In genomic region chr18:75173125-75173432, GRCh38 we compare ENCODE assay signal across 9 cellular contexts. TPM values are rescaled to one million over a fixed set of nuclear protein-coding genes. Genes with fewer than 3 reads are reported as not detected.
DNase-seq lines count a peak whose midpoint lies in the region; ATAC-seq and TF ChIP-seq lines count a peak whose summit lies in the region.
"Had no signal": no experiment of that assay in that cellular context is flagged by ENCODE, and none has a peak within 500 bp of the region (broad histone marks: within the 10 kb centered on the region; RNA-seq: fewer than 3 reads in every experiment).

No MANE protein-coding gene starts in this region.

- no peak overlapping the region for H2BK15ac ChIP-seq in IMR-90 (ENCODE audit: low read depth, low read length)

- H3K23ac ChIP-seq in IMR-90 (ENCODE audit: low read depth, low read length): no peak overlapping the region

- H3K14ac ChIP-seq in IMR-90 (replicated peaks; ENCODE audit: low read depth, low read length): no peak overlapping the region

- no peaks in the 10 kb centered on the region for H3K9me3 Mint-ChIP-seq in activated T-cell treated with anti-CD3 and anti-CD28 coated beads, Interleukin-2, amount 50 U/mL, for 72 hours
- H3K9me3 Mint-ChIP-seq in chondrocyte (ENCODE audit: low read depth): no peaks in the 10 kb centered on the region

- no peak overlapping the region for H2BK120ac ChIP-seq in IMR-90 (ENCODE audit: low read depth, low read length)

- peaks cover 10% of the 10 kb centered on the region for H3K27me3 ChIP-seq in IMR-90 (ENCODE audit: control insufficient read depth, insufficient read depth, low read length)

- no peaks in the 10 kb centered on the region for H3K36me3 ChIP-seq in IMR-90 (ENCODE audit: control insufficient read depth, insufficient read depth, low read length)

- no peaks in the 10 kb centered on the region for H4K20me1 ChIP-seq in IMR-90 (ENCODE audit: insufficient read depth, low read length)

- no peak overlapping the region for H3K56ac ChIP-seq in IMR-90 (ENCODE audit: extremely low read depth, insufficient read depth, low read length)

- CTCF ChIA-PET in IMR-90 (lab: Yijun Ruan, JAX): interaction anchor here (0.5 kb wide), 1 partner anchor 67 kb away, joined by 3 read pairs; no protein-coding TSS in a partner anchor

- TF ChIP-seq CTCF in GM13976 (IDR thresholded peaks at IDR 0.05; ENCODE audit: borderline replicate concordance, control extremely low read depth, extremely low read depth, insufficient read depth, missing control alignments) (peak; percentile 11), IMR-90 (conservative IDR thresholded peaks at IDR 0.05; ENCODE audit: low read depth, low read length) (no peak), chondrocyte (IDR thresholded peaks at IDR 0.05) (no peak)

- H3K4me2 ChIP-seq in IMR-90 (ENCODE audit: low read depth, low read length): no peak overlapping the region
- H3K4me2 ChIP-seq: KMS-11 had no signal

- H4K8ac ChIP-seq in IMR-90 (ENCODE audit: low read depth in 2 of 2, low read length in 2 of 2): no peak overlapping the region

- H2AFZ ChIP-seq in IMR-90 (replicated peaks; ENCODE audit: low read length, poor library complexity): no peak overlapping the region

- H3K4me1 ChIP-seq in IMR-90 (ENCODE audit: control insufficient read depth, insufficient read depth, low read length): no peaks in the 10 kb centered on the region

- H3K4me3 ChIP-seq in IMR-90 (ENCODE audit: insufficient read depth, low read depth, low read length): no peak overlapping the region

- H3K36me3 Mint-ChIP-seq in activated T-cell treated with anti-CD3 and anti-CD28 coated beads, Interleukin-2, amount 50 U/mL, for 72 hours (ENCODE audit: insufficient read depth in 2 of 2): no peaks in the 10 kb centered on the region
- no peaks in the 10 kb centered on the region for H3K36me3 Mint-ChIP-seq in chondrocyte (ENCODE audit: low read depth)

- no peak overlapping the region for H2BK20ac ChIP-seq in IMR-90 (ENCODE audit: low read depth, low read length)

- H3K9ac ChIP-seq in IMR-90 (ENCODE audit: low read depth, low read length): no peak overlapping the region
- H3K9ac ChIP-seq: KMS-11 had no signal

- H3K9me3 ChIP-seq in IMR-90 (ENCODE audit: control insufficient read depth, insufficient read depth, low read length): no peaks in the 10 kb centered on the region

- no peak overlapping the region for H2BK5ac ChIP-seq in IMR-90 (ENCODE audit: low read depth, low read length, poor library complexity, severe bottlenecking)

- POLR2A ChIA-PET in IMR-90 (lab: Charles Lee; ENCODE audit: unreplicated experiment): no interaction called here

- no peak overlapping the region for H4K5ac ChIP-seq in IMR-90 (ENCODE audit: low read depth, low read length)

- WGBS in IMR-90 (ENCODE audit: extremely low coverage in 2 of 2, insufficient read length in 1 of 2), 2 experiments: 44% methylated on average over 3 of the region's 5 CpGs; no CpG with 5 or more reads in 1 of the 2 experiments

- no peak overlapping the region for H3K4ac ChIP-seq in IMR-90 (ENCODE audit: low read depth, low read length)

- intact Hi-C loops in IMR-90 (cut with micrococcal nuclease): no loop called here

- no peak for TF ChIP-seq POLR2A in IMR-90 (IDR thresholded peaks at IDR 0.05; ENCODE audit: low read depth, low read length)

- H3K27ac ChIP-seq in IMR-90 (ENCODE audit: insufficient read depth, low read length): no peak overlapping the region
- H3K27ac ChIP-seq: KMS-11 had no signal

- in situ Hi-C loops in GM13976 (cut with MboI; ENCODE audit: low sequenced_read_pairs, unreplicated experiment) (no loop called here), IMR-90 (cut with MboI; ENCODE audit: low sequenced_read_pairs) (no loop called here)

- H3K79me1 ChIP-seq in IMR-90 (ENCODE audit: low read depth in 1 of 2, low read length in 2 of 2): no peaks in the 10 kb centered on the region

- peaks cover 9% of the 10 kb centered on the region for H3K4me1 Mint-ChIP-seq in activated T-cell treated with anti-CD3 and anti-CD28 coated beads, Interleukin-2, amount 50 U/mL, for 72 hours (ENCODE audit: low read depth)
- H3K4me1 Mint-ChIP-seq in chondrocyte (ENCODE audit: low read depth): no peaks in the 10 kb centered on the region

- H3K27me3 Mint-ChIP-seq in activated T-cell treated with anti-CD3 and anti-CD28 coated beads, Interleukin-2, amount 50 U/mL, for 72 hours (ENCODE audit: low read depth): no peaks in the 10 kb centered on the region
- peaks cover 8% of the 10 kb centered on the region for H3K27me3 Mint-ChIP-seq in chondrocyte (ENCODE audit: low read depth)

- DNase-seq in GM13976 (ENCODE audit: low spot score): peak; percentile 85
- DNase-seq in IMR-90: peak; percentile 17
- no peak for DNase-seq in mesenteric fat pad (ENCODE audit: low spot score)
- DNase-seq in amygdala (lab: John Stamatoyannopoulos, UW): no peak
- no peak for DNase-seq in activated T-cell treated with anti-CD3 and anti-CD28 coated beads, Interleukin-2, amount 50 U/mL, for 72 hours
- no peak for DNase-seq in chondrocyte (ENCODE audit: low spot score)

- no peak overlapping the region for H2AK5ac ChIP-seq in IMR-90 (ENCODE audit: low read depth, low read length)

- TF ChIP-seq RAD21 in IMR-90 (IDR thresholded peaks at IDR 0.05; ENCODE audit: low read length): no peak

- H2AK9ac ChIP-seq in IMR-90 (replicated peaks; ENCODE audit: low read depth, low read length, poor library complexity): no peak overlapping the region

- BruUV-seq in IMR-90 (replicated peaks; lab: Mats Ljungman, UMichigan): no TSS peak

- H3K4me3 Mint-ChIP-seq in activated T-cell treated with anti-CD3 and anti-CD28 coated beads, Interleukin-2, amount 50 U/mL, for 72 hours: no peak overlapping the region
- no peak overlapping the region for H3K4me3 Mint-ChIP-seq in chondrocyte (ENCODE audit: unreplicated experiment)

- H3K27ac Mint-ChIP-seq in activated T-cell treated with anti-CD3 and anti-CD28 coated beads, Interleukin-2, amount 50 U/mL, for 72 hours: no peak overlapping the region
- H3K27ac Mint-ChIP-seq in chondrocyte (ENCODE audit: unreplicated experiment): no peak overlapping the region

- H4K91ac ChIP-seq in IMR-90 (ENCODE audit: insufficient read depth, low read depth, low read length): no peak overlapping the region

- dilution Hi-C loops in IMR-90 (cut with HindIII; ENCODE audit: low sequenced_read_pairs, unreplicated experiment): no loop called here

- no peak overlapping the region for H3K18ac ChIP-seq in IMR-90 (ENCODE audit: low read depth, low read length)

- H3K9me1 ChIP-seq in IMR-90 (ENCODE audit: insufficient read depth, low read length): no peaks in the 10 kb centered on the region

- ATAC-seq in GM21737 (IDR thresholded peaks at IDR 0.05; ENCODE audit: unreplicated experiment) (peak; percentile 98), IMR-90 (ENCODE audit: low read depth) (peak; percentile 42; the same call in 1 of the 2 replicates), esophagus mucosa (peak; percentile 28)
- ATAC-seq in activated T-cell treated with anti-CD3 and anti-CD28 coated beads, Interleukin-2, amount 50 U/mL, for 72 hours (replicated peaks in 1 of 2): no peak

TF ChIP-seq in IMR-90, 13 proteins besides CTCF, POLR2A, EP300 and RAD21:
- TF ChIP-seq MAFK (IDR thresholded peaks at IDR 0.05; ENCODE audit: low read depth, low read length): no peak
- TF ChIP-seq MAZ (IDR thresholded peaks at IDR 0.05; ENCODE audit: borderline replicate concordance, low read depth, low read length): no peak
- no peak for TF ChIP-seq NFE2L2 (IDR thresholded peaks at IDR 0.05; ENCODE audit: low read depth, low read length)
- TF ChIP-seq RCOR1 (IDR thresholded peaks at IDR 0.05; ENCODE audit: insufficient replicate concordance, low read length): no peak
- TF ChIP-seq FOS (IDR thresholded peaks at IDR 0.05; ENCODE audit: low read depth, low read length): no peak
- TF ChIP-seq BHLHE40 (IDR thresholded peaks at IDR 0.05; ENCODE audit: low read depth, low read length): no peak
- no peak for TF ChIP-seq ELK1 (IDR thresholded peaks at IDR 0.05; ENCODE audit: borderline replicate concordance, low read depth, low read length)
- no peak for TF ChIP-seq SMC3 (IDR thresholded peaks at IDR 0.05; ENCODE audit: low read depth, low read length)
- no peak for TF ChIP-seq RFX5 (IDR thresholded peaks at IDR 0.05; ENCODE audit: low read depth, low read length)
- TF ChIP-seq USF2 (IDR thresholded peaks at IDR 0.05; ENCODE audit: low read depth, low read length): no peak
- TF ChIP-seq MXI1 (IDR thresholded peaks at IDR 0.05; ENCODE audit: borderline replicate concordance, low read depth, low read length): no peak

RNA-seq across cellular contexts. Expression of gene PTGR3, which starts 35.9 kb away (rescaled TPM):
- 16.1 and 16.9 TPM in 2 replicates for total RNA-seq in IMR-90 (2012; rRNA removed)
- 24.6 and 26.4 TPM in 2 replicates for polyA plus RNA-seq in IMR-90 (2012; rRNA removed)
- polyA plus RNA-seq in IMR-90 (2012; cell fraction: cytosol; rRNA removed): 8.9 and 21.0 TPM in 2 replicates
- polyA plus RNA-seq in IMR-90 (2012; cell fraction: nucleus; rRNA removed; ENCODE audit: low replicate concordance): 22.4 and 44.0 TPM in 2 replicates
- total RNA-seq in esophagus mucosa: 21.2 TPM
- total RNA-seq in mesenteric fat pad: 25.5 TPM
- total RNA-seq in activated T-cell treated with anti-CD3 and anti-CD28 coated beads, Interleukin-2, amount 50 U/mL, for 72 hours: 10 to 100 TPM; 40.4 to 41.8 TPM
- total RNA-seq in chondrocyte: 8.9 to 10.4 TPM (median 10.3 TPM) in 3 replicates

RNA-seq across cellular contexts. Expression of gene TSHZ1, which starts 37.5 kb away (rescaled TPM):
- total RNA-seq in IMR-90 (2012; rRNA removed) (9.2 and 10.0 TPM in 2 replicates), esophagus mucosa (9.2 TPM), mesenteric fat pad (20.9 TPM), chondrocyte (7.8 to 10.6 TPM (median 8.0 TPM) in 3 replicates)
- 6.4 and 7.1 TPM in 2 replicates for polyA plus RNA-seq in IMR-90 (2012; rRNA removed)
- polyA plus RNA-seq in IMR-90 (2012; cell fraction: cytosol; rRNA removed): 2.8 and 4.6 TPM in 2 replicates
- polyA plus RNA-seq in IMR-90 (2012; cell fraction: nucleus; rRNA removed; ENCODE audit: low replicate concordance): 4.5 and 4.9 TPM in 2 replicates
- total RNA-seq in activated T-cell treated with anti-CD3 and anti-CD28 coated beads, Interleukin-2, amount 50 U/mL, for 72 hours: 10 to 100 TPM; 18.1 to 19.2 TPM

Comparison
In these comparisons a context has a peak if more than half of its experiments do, and no peak if none do; other contexts are left out.
1. DNase-seq: peak in GM13976 (single experiment) and IMR-90 (single experiment); none in mesenteric fat pad (single experiment), amygdala (0 of 56), activated T-cell treated with anti-CD3 and anti-CD28 coated beads, Interleukin-2, amount 50 U/mL, for 72 hours (0 of 2) and chondrocyte (single experiment).
2. ATAC-seq: peak in GM21737 (single experiment), IMR-90 (single experiment) and esophagus mucosa (single experiment); none in activated T-cell treated with anti-CD3 and anti-CD28 coated beads, Interleukin-2, amount 50 U/mL, for 72 hours (0 of 2).